ENCODE assay signal across 26 cellular contexts in the genomic region with DNA sequence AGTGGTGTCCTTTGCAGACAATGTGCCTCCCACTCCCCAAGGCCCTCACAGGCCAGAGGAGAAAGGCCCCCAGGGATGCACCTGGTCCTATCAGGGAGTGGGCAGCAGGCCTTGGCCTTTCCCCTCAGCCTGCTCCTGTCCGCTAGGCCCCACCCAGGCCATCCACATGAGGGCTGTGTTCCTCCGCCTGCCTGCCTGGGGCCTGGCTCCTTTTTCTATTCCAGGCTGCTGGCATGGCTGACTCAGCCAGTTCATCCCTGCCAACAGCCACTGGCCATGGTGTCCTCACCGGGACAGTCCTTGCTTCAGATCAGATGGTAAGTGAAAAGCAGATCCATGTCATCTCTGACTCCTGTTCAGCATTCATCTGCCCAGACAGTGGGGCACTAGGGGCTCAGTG. TPM values are rescaled to one million over a fixed set of nuclear protein-coding genes. Genes with fewer than 3 reads are reported as not detected.
A peak's percentile ranks its signal among the peaks of the same experiment; 100 is the strongest.
DNase-seq lines count a peak whose midpoint lies in the region; ATAC-seq and TF ChIP-seq lines count a peak whose summit lies in the region.
"Had no signal": no experiment of that assay in that cellular context is flagged by ENCODE, and none has a peak within 500 bp of the region (broad histone marks: within the 10 kb centered on the region; RNA-seq: fewer than 3 reads in every experiment).

No MANE protein-coding gene starts in this region.

- H3K9me3 ChIP-seq in MG63 = no peaks in the 10 kb centered on the region
- no peaks in the 10 kb centered on the region for H3K9me3 ChIP-seq in upper lobe of right lung
- no peaks in the 10 kb centered on the region for H3K9me3 ChIP-seq in body of pancreas

- H3K27ac Mint-ChIP-seq in activated CD4-positive, alpha-beta T cell treated with anti-CD3 and anti-CD28 coated beads, Interleukin-2, amount 10 ng/mL, durations not matched to agents 7 days and 5 days = no peak overlapping the region
- H3K27ac Mint-ChIP-seq: activated naive CD4-positive, alpha-beta T cell treated with anti-CD3 and anti-CD28 coated beads, Interleukin-2, amount 50 U/mL, for 24 hours; type B pancreatic cell had no signal

- intact Hi-C loops in left ventricle myocardium superior (cut with micrococcal nuclease) (no loop called here), Right ventricle myocardium inferior (cut with DNase I) (no loop called here), upper lobe of right lung (cut with DNase I) (no loop called here), body of pancreas (cut with DNase I) (no loop called here)

- H3K4me1 Mint-ChIP-seq in activated CD4-positive, alpha-beta T cell treated with anti-CD3 and anti-CD28 coated beads, Interleukin-2, amount 10 ng/mL, durations not matched to agents 7 days and 5 days = no peaks in the 10 kb centered on the region
- H3K4me1 Mint-ChIP-seq: activated naive CD4-positive, alpha-beta T cell treated with anti-CD3 and anti-CD28 coated beads, Interleukin-2, amount 50 U/mL, for 24 hours had no signal

- ATAC-seq in left ventricle myocardium superior = peak; percentile 36
- no peak for ATAC-seq in Right ventricle myocardium inferior
- no peak for ATAC-seq in upper lobe of right lung
- ATAC-seq in body of pancreas = no peak

- POLR2A ChIA-PET in activated CD4-positive, alpha-beta T cell treated with anti-CD3 and anti-CD28 coated beads, Interleukin-2, amount 10 ng/mL, durations not matched to agents 7 days and 5 days (lab: Charles Lee) = no interaction called here

- CTCF ChIA-PET in activated CD4-positive, alpha-beta T cell treated with anti-CD3 and anti-CD28 coated beads, Interleukin-2, amount 10 ng/mL, durations not matched to agents 7 days and 5 days (lab: Charles Lee) = no interaction called here

- H3K4me1 ChIP-seq in upper lobe of right lung (no peaks in the 10 kb centered on the region), body of pancreas (no peaks in the 10 kb centered on the region)

- H3K4me3 ChIP-seq in MG63 (no peak overlapping the region), upper lobe of right lung (no peak overlapping the region), body of pancreas (no peak overlapping the region)
- H3K4me3 ChIP-seq: dorsolateral prefrontal cortex had no signal

- TF ChIP-seq POLR2A in body of pancreas (IDR thresholded peaks at IDR 0.05) = no peak

- H3K27me3 Mint-ChIP-seq in activated CD4-positive, alpha-beta T cell treated with anti-CD3 and anti-CD28 coated beads, Interleukin-2, amount 10 ng/mL, durations not matched to agents 7 days and 5 days = no peaks in the 10 kb centered on the region
- H3K27me3 Mint-ChIP-seq: activated naive CD4-positive, alpha-beta T cell treated with anti-CD3 and anti-CD28 coated beads, Interleukin-2, amount 50 U/mL, for 24 hours; type B pancreatic cell had no signal

- DNase-seq in left ventricle myocardium superior (no peak), Right ventricle myocardium inferior (ENCODE audit: missing footprints) (no peak), MG63 (peak; percentile 25), glomerular visceral epithelial cell (ENCODE audit: extremely low spot score) (peak; percentile 27), upper lobe of right lung (peak; percentile 49), body of pancreas (no peak), C1 segment of cervical spinal cord (lab: John Stamatoyannopoulos, UW) (no peak)
- no peak for DNase-seq in activated CD4-positive, alpha-beta T cell treated with anti-CD3 and anti-CD28 coated beads, Interleukin-2, amount 10 ng/mL, durations not matched to agents 7 days and 5 days
- DNase-seq: activated CD4-positive, alpha-beta T cell treated with anti-CD3 and anti-CD28 coated beads for 48 hours; activated T-cell treated with anti-CD3 and anti-CD28 coated beads, Interleukin-2, amount 50 U/mL, for 48 hours; aorta; COR-L47; glutamatergic neuron; KG1; kidney; MV-4-11; NCI-H146; NCI-H526; T-helper 2 cell had no signal

- H3K27me3 ChIP-seq in MG63 (no peaks in the 10 kb centered on the region), upper lobe of right lung (no peaks in the 10 kb centered on the region), body of pancreas (no peaks in the 10 kb centered on the region)
- H3K27me3 ChIP-seq: dorsolateral prefrontal cortex had no signal

- H3K27ac ChIP-seq in upper lobe of right lung (no peak overlapping the region), body of pancreas (no peak overlapping the region)
- H3K27ac ChIP-seq: dorsolateral prefrontal cortex, VCaP had no signal

- no peak overlapping the region for H3K4me3 Mint-ChIP-seq in activated CD4-positive, alpha-beta T cell treated with anti-CD3 and anti-CD28 coated beads, Interleukin-2, amount 10 ng/mL, durations not matched to agents 7 days and 5 days
- H3K4me3 Mint-ChIP-seq: activated naive CD4-positive, alpha-beta T cell treated with anti-CD3 and anti-CD28 coated beads, Interleukin-2, amount 50 U/mL, for 24 hours; type B pancreatic cell had no signal

- WGBS in body of pancreas, 2 donors = 67 to 94% methylated on average over 1 to 3 of the region's 3 CpGs

- TF ChIP-seq CTCF in upper lobe of right lung (IDR thresholded peaks at IDR 0.05) (no peak), body of pancreas (IDR thresholded peaks at IDR 0.05) (no peak)

- no peaks in the 10 kb centered on the region for H3K9me3 Mint-ChIP-seq in activated CD4-positive, alpha-beta T cell treated with anti-CD3 and anti-CD28 coated beads, Interleukin-2, amount 10 ng/mL, durations not matched to agents 7 days and 5 days
- H3K9me3 Mint-ChIP-seq: activated naive CD4-positive, alpha-beta T cell treated with anti-CD3 and anti-CD28 coated beads, Interleukin-2, amount 50 U/mL, for 24 hours; type B pancreatic cell had no signal

- H3K36me3 ChIP-seq in MG63 (no peaks in the 10 kb centered on the region), upper lobe of right lung (no peaks in the 10 kb centered on the region), body of pancreas (replicated peaks in 1 of 2; ENCODE audit: insufficient read depth in 1 of 2, low read depth in 2 of 2) (no peaks in the 10 kb centered on the region)

- no peaks in the 10 kb centered on the region for H3K36me3 Mint-ChIP-seq in activated CD4-positive, alpha-beta T cell treated with anti-CD3 and anti-CD28 coated beads, Interleukin-2, amount 10 ng/mL, durations not matched to agents 7 days and 5 days (ENCODE audit: low read depth)
- H3K36me3 Mint-ChIP-seq: activated naive CD4-positive, alpha-beta T cell treated with anti-CD3 and anti-CD28 coated beads, Interleukin-2, amount 50 U/mL, for 24 hours; type B pancreatic cell had no signal

RNA-seq across cellular contexts. Expression of gene ISM2, which starts 13.4 kb away (rescaled TPM):
- total RNA-seq in left ventricle myocardium superior (0.25 TPM), Right ventricle myocardium inferior (not detected), upper lobe of right lung (not detected), body of pancreas (not detected)
- not detected in 2 replicates for total RNA-seq in MG63 (2014; rRNA removed; shearing (Covaris generic); ENCODE audit: low replicate concordance)
- not detected for total RNA-seq in activated CD4-positive, alpha-beta T cell treated with anti-CD3 and anti-CD28 coated beads, Interleukin-2, amount 10 ng/mL, durations not matched to agents 7 days and 5 days
- total RNA-seq: HT-29, lung microvascular endothelial cell, pulmonary artery endothelial cell had no signal

RNA-seq across cellular contexts. Expression of gene AHSA1, which starts 27.4 kb away (rescaled TPM):
- total RNA-seq in left ventricle myocardium superior (231 TPM), Right ventricle myocardium inferior (194 TPM), upper lobe of right lung (120 TPM), body of pancreas (10 to 100 TPM; 25.1 to 35.3 TPM)
- total RNA-seq in MG63 (2014; rRNA removed; shearing (Covaris generic); ENCODE audit: low replicate concordance) = 160 and 278 TPM in 2 replicates
- total RNA-seq in activated CD4-positive, alpha-beta T cell treated with anti-CD3 and anti-CD28 coated beads, Interleukin-2, amount 10 ng/mL, durations not matched to agents 7 days and 5 days = 100 to 1,000 TPM; 217 to 245 TPM

RNA-seq across cellular contexts. Expression of gene VIPAS39, which starts 27.9 kb away (rescaled TPM):
- total RNA-seq in left ventricle myocardium superior (12.6 TPM), Right ventricle myocardium inferior (11.0 TPM), upper lobe of right lung (14.5 TPM), body of pancreas (10 to 100 TPM in 1 of 2 donors, 1 to 10 TPM in 1; 6.3 to 17.1 TPM)
- total RNA-seq in MG63 (2014; rRNA removed; shearing (Covaris generic); ENCODE audit: low replicate concordance) = 27.7 and 36.3 TPM in 2 replicates
- 10 to 100 TPM; 19.0 to 20.7 TPM for total RNA-seq in activated CD4-positive, alpha-beta T cell treated with anti-CD3 and anti-CD28 coated beads, Interleukin-2, amount 10 ng/mL, durations not matched to agents 7 days and 5 days

Comparison
In these comparisons a context has a peak if more than half of its experiments do, and no peak if none do; other contexts are left out.
1. DNase-seq: peak in MG63 (single experiment), glomerular visceral epithelial cell (single experiment) and upper lobe of right lung (single experiment); none in left ventricle myocardium superior (single experiment), Right ventricle myocardium inferior (single experiment), body of pancreas (0 of 4), C1 segment of cervical spinal cord (0 of 14) and activated CD4-positive, alpha-beta T cell treated with anti-CD3 and anti-CD28 coated beads, Interleukin-2, amount 10 ng/mL, durations not matched to agents 7 days and 5 days (single experiment).